ENCODE assay signal across 8 cellular contexts in genomic region chr1:24503003-24503751, GRCh38.
DNase-seq lines count a peak whose midpoint lies in the region; ATAC-seq and TF ChIP-seq lines count a peak whose summit lies in the region.

No MANE protein-coding gene starts in this region.

- DNase-seq in GM06990 (ENCODE audit: extremely low read depth, insufficient read length): no peak
- peak; percentile 30 for DNase-seq in KBM-7
- no peak for DNase-seq in astrocyte of the spinal cord (ENCODE audit: low read depth, low spot score)
- DNase-seq in kidney tubule cell (ENCODE audit: low spot score): peak; percentile 3
- peak in 6 of 49 donors; percentile 25 to 68 (median 31) for DNase-seq in substantia nigra (lab: John Stamatoyannopoulos, UW)
- DNase-seq in LoVo (ENCODE audit: low spot score): no peak
- no peak for DNase-seq in stimulated activated CD4-positive, alpha-beta T cell treated with anti-CD3 and anti-CD28 coated beads, Interleukin-12 subunit alpha, Interleukin-12 subunit beta, amount 100 ng/mL, for 4 hours

- no peaks in the 10 kb centered on the region for H3K36me3 ChIP-seq in GM06990 (ENCODE audit: control insufficient read depth, insufficient read depth, low read length)

- peak overlapping the region; percentile 77 for H3K4me3 ChIP-seq in GM06990 (replicated peaks; ENCODE audit: low read depth, low read length)
- peak overlapping the region; percentile 76 for H3K4me3 ChIP-seq in astrocyte of the spinal cord (ENCODE audit: low read depth, low read length)

- no peaks in the 10 kb centered on the region; the same call in 1 of the 2 replicates for H3K27me3 ChIP-seq in GM06990 (replicated peaks; ENCODE audit: control insufficient read depth, insufficient read depth, low read length)

- ATAC-seq in GM18498 (IDR thresholded peaks at IDR 0.05; ENCODE audit: unreplicated experiment): no peak

- in situ Hi-C loops in KBM-7 (cut with MboI; ENCODE audit: low pct_unique_long_range_greater_than_20kb, low sequenced_read_pairs): no loop called here
- in situ Hi-C loops in astrocyte of the spinal cord (cut with HindIII; ENCODE audit: low sequenced_read_pairs): no loop called here

- TF ChIP-seq CTCF in GM06990 (IDR thresholded peaks at IDR 0.05; ENCODE audit: insufficient read depth, low read length, poor library complexity, severe bottlenecking) (no peak), astrocyte of the spinal cord (IDR thresholded peaks at IDR 0.05; ENCODE audit: low read depth, low read length) (no peak)

- peak overlapping the region; percentile 26 for H3K27ac ChIP-seq in substantia nigra (ENCODE audit: low read depth, low read length, poor library complexity, severe bottlenecking)

Comparison
In these comparisons a context has a peak if more than half of its experiments do, and no peak if none do; other contexts are left out.
1. DNase-seq: peak in KBM-7 (single experiment) and kidney tubule cell (single experiment); none in GM06990 (single experiment), astrocyte of the spinal cord (single experiment), LoVo (single experiment) and stimulated activated CD4-positive, alpha-beta T cell treated with anti-CD3 and anti-CD28 coated beads, Interleukin-12 subunit alpha, Interleukin-12 subunit beta, amount 100 ng/mL, for 4 hours (single experiment).